8 cellular contexts compared by ENCODE assay signal in the genomic region with DNA sequence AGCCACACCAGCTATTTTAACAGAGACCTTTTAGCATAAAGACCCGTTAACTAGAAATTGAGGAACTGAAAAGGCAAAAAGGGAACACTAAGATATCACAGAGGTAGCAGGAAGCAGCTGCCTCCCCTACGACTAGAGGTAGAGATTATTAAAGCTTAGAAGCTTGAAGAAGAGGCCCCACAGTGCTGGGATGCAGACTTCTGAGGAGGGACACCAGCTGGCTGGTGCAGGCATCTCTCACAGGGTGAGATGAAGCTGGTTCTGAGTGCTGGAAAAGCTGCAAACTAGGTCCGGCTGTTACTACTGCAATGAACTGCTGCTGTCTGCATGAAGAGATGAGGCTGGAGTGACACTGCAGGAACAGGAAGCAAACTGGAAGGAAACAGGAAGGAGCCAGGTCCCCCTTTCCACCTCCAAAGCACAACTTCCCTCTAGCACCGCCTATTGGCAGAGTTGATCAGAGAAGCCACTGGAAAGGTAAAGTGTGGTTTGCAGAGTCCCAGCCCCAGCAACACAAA.
DNase-seq lines count a peak whose midpoint lies in the region; ATAC-seq and TF ChIP-seq lines count a peak whose summit lies in the region.

No MANE protein-coding gene starts in this region.

- 55 to 61% (median 56%) methylated on average over 4 of the region's 4 CpGs for WGBS in ovary, 3 donors

- H3K4me1 ChIP-seq in ovary (ENCODE audit: insufficient read depth) = no peaks in the 10 kb centered on the region

- H3K27ac ChIP-seq in ovary = no peak overlapping the region

- no peak overlapping the region for H3K4me3 ChIP-seq in ovary

- no peak for TF ChIP-seq EP300 in ovary (IDR thresholded peaks at IDR 0.05)

- no peaks in the 10 kb centered on the region for H3K36me3 Mint-ChIP-seq in activated CD8-positive, alpha-beta memory T cell treated with anti-CD3 and anti-CD28 coated beads, Interleukin-2, amount 10 ng/mL, durations not matched to agents 7 days and 5 days
- H3K36me3 Mint-ChIP-seq in activated CD4-positive, alpha-beta T cell treated with anti-CD3 and anti-CD28 coated beads, Interleukin-2, amount 10 ng/mL, durations not matched to agents 7 days and 5 days (ENCODE audit: low read depth) = no peaks in the 10 kb centered on the region

- H3K9me3 Mint-ChIP-seq in activated CD8-positive, alpha-beta memory T cell treated with anti-CD3 and anti-CD28 coated beads, Interleukin-2, amount 10 ng/mL, durations not matched to agents 7 days and 5 days (ENCODE audit: low read depth) = no peaks in the 10 kb centered on the region
- H3K9me3 Mint-ChIP-seq in activated CD4-positive, alpha-beta T cell treated with anti-CD3 and anti-CD28 coated beads, Interleukin-2, amount 10 ng/mL, durations not matched to agents 7 days and 5 days = peaks cover 5% of the 10 kb centered on the region

- H3K27me3 Mint-ChIP-seq in activated CD8-positive, alpha-beta memory T cell treated with anti-CD3 and anti-CD28 coated beads, Interleukin-2, amount 10 ng/mL, durations not matched to agents 7 days and 5 days = no peaks in the 10 kb centered on the region
- H3K27me3 Mint-ChIP-seq in activated CD4-positive, alpha-beta T cell treated with anti-CD3 and anti-CD28 coated beads, Interleukin-2, amount 10 ng/mL, durations not matched to agents 7 days and 5 days = no peaks in the 10 kb centered on the region

- no peak for TF ChIP-seq CTCF in ovary (IDR thresholded peaks at IDR 0.05)

- H3K9me3 ChIP-seq in ovary = no peaks in the 10 kb centered on the region

- TF ChIP-seq POLR2A in ovary (IDR thresholded peaks at IDR 0.05) = no peak

- DNase-seq in activated CD8-positive, alpha-beta memory T cell treated with anti-CD3 and anti-CD28 coated beads, Interleukin-2, amount 50 U/mL, for 4 hours = peak; percentile 15
- no peak for DNase-seq in activated CD8-positive, alpha-beta memory T cell treated with anti-CD3 and anti-CD28 coated beads, Interleukin-2, amount 10 ng/mL, durations not matched to agents 7 days and 5 days
- peak; percentile 20 for DNase-seq in activated CD4-positive, alpha-beta T cell treated with anti-CD3 and anti-CD28 coated beads, Interleukin-2, amount 10 ng/mL, durations not matched to agents 7 days and 5 days
- peak; percentile 31 for DNase-seq in stimulated activated naive CD8-positive, alpha-beta T cell treated with anti-CD3 and anti-CD28 coated beads, Interleukin-15, Interleukin-2, amounts not matched to agents 100 U/mL and 50 U/mL, for 24 hours
- DNase-seq in ovary (no peak), globus pallidus (ENCODE audit: low spot score) (no peak)

- H3K27ac Mint-ChIP-seq in activated CD8-positive, alpha-beta memory T cell treated with anti-CD3 and anti-CD28 coated beads, Interleukin-2, amount 10 ng/mL, durations not matched to agents 7 days and 5 days = no peak overlapping the region
- no peak overlapping the region for H3K27ac Mint-ChIP-seq in activated CD4-positive, alpha-beta T cell treated with anti-CD3 and anti-CD28 coated beads, Interleukin-2, amount 10 ng/mL, durations not matched to agents 7 days and 5 days

- CTCF ChIA-PET in activated CD8-positive, alpha-beta memory T cell treated with anti-CD3 and anti-CD28 coated beads, Interleukin-2, amount 10 ng/mL, durations not matched to agents 7 days and 5 days (lab: Charles Lee) = no interaction called here
- CTCF ChIA-PET in activated CD4-positive, alpha-beta T cell treated with anti-CD3 and anti-CD28 coated beads, Interleukin-2, amount 10 ng/mL, durations not matched to agents 7 days and 5 days (lab: Charles Lee) = no interaction called here

- H3K36me3 ChIP-seq in ovary = no peaks in the 10 kb centered on the region

- POLR2A ChIA-PET in activated CD4-positive, alpha-beta T cell treated with anti-CD3 and anti-CD28 coated beads, Interleukin-2, amount 10 ng/mL, durations not matched to agents 7 days and 5 days (lab: Charles Lee) = no interaction called here

- no peaks in the 10 kb centered on the region for H3K27me3 ChIP-seq in ovary

- peaks cover 5% of the 10 kb centered on the region for H3K4me1 Mint-ChIP-seq in activated CD8-positive, alpha-beta memory T cell treated with anti-CD3 and anti-CD28 coated beads, Interleukin-2, amount 10 ng/mL, durations not matched to agents 7 days and 5 days
- peaks cover 6% of the 10 kb centered on the region for H3K4me1 Mint-ChIP-seq in activated CD4-positive, alpha-beta T cell treated with anti-CD3 and anti-CD28 coated beads, Interleukin-2, amount 10 ng/mL, durations not matched to agents 7 days and 5 days

- no peak for ATAC-seq in activated CD8-positive, alpha-beta memory T cell treated with anti-CD3 and anti-CD28 coated beads, Interleukin-2, amount 10 ng/mL, durations not matched to agents 7 days and 5 days
- ATAC-seq in GM21529 (IDR thresholded peaks at IDR 0.05; ENCODE audit: unreplicated experiment) (peak; percentile 95), HG03571 (IDR thresholded peaks at IDR 0.05; ENCODE audit: unreplicated experiment) (peak; percentile 98)
- ATAC-seq in stimulated activated naive CD8-positive, alpha-beta T cell treated with anti-CD3 and anti-CD28 coated beads, Interleukin-15, Interleukin-2, amounts not matched to agents 100 U/mL and 50 U/mL, for 24 hours = peak; percentile 57

- intact Hi-C loops in ovary (cut with DNase I) = loop anchor here in 1 of 4 donors (5.0 kb wide), 1 partner anchor 1746 kb away; no protein-coding TSS in a partner anchor

- no peak overlapping the region for H3K4me3 Mint-ChIP-seq in activated CD8-positive, alpha-beta memory T cell treated with anti-CD3 and anti-CD28 coated beads, Interleukin-2, amount 10 ng/mL, durations not matched to agents 7 days and 5 days
- H3K4me3 Mint-ChIP-seq in activated CD4-positive, alpha-beta T cell treated with anti-CD3 and anti-CD28 coated beads, Interleukin-2, amount 10 ng/mL, durations not matched to agents 7 days and 5 days = no peak overlapping the region

Comparison
In these comparisons a context has a peak if more than half of its experiments do, and no peak if none do; other contexts are left out.
1. DNase-seq: peak in activated CD8-positive, alpha-beta memory T cell treated with anti-CD3 and anti-CD28 coated beads, Interleukin-2, amount 50 U/mL, for 4 hours (single experiment), activated CD4-positive, alpha-beta T cell treated with anti-CD3 and anti-CD28 coated beads, Interleukin-2, amount 10 ng/mL, durations not matched to agents 7 days and 5 days (single experiment) and stimulated activated naive CD8-positive, alpha-beta T cell treated with anti-CD3 and anti-CD28 coated beads, Interleukin-15, Interleukin-2, amounts not matched to agents 100 U/mL and 50 U/mL, for 24 hours (single experiment); none in activated CD8-positive, alpha-beta memory T cell treated with anti-CD3 and anti-CD28 coated beads, Interleukin-2, amount 10 ng/mL, durations not matched to agents 7 days and 5 days (single experiment), ovary (0 of 5) and globus pallidus (single experiment).